Comparison of ENCODE assay signal across 1 cellular context in the genomic region with DNA sequence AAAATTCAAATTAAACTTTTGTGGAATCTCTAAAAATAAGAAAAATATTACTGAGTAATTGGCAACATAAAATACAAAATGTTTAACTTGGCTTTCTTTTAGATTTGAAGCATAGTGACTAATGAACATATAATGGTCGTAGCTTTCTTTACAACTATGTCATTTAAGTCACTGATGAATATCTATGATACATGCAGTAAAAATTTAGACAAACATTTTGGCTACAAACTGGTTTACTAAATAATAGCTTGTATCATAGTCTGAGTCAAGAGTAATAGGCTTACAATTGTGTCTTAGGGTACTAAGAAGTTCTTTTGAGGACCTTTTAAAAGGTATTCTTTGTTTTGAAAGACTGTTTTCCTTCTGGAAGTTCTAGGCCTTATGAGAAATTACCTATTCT.
TF ChIP-seq lines count a peak whose summit lies in the region.

No MANE protein-coding gene starts in this region.

TF ChIP-seq in IMR-90, 13 proteins besides CTCF, POLR2A, EP300 and RAD21 (continued from another document):
- TF ChIP-seq, protein P1, sequence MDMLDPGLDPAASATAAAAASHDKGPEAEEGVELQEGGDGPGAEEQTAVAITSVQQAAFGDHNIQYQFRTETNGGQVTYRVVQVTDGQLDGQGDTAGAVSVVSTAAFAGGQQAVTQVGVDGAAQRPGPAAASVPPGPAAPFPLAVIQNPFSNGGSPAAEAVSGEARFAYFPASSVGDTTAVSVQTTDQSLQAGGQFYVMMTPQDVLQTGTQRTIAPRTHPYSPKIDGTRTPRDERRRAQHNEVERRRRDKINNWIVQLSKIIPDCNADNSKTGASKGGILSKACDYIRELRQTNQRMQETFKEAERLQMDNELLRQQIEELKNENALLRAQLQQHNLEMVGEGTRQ (IDR thresholded peaks at IDR 0.05; ENCODE audit: low read depth, low read length), result no peak
